1 cellular context compared by ENCODE assay signal in the genomic region with DNA sequence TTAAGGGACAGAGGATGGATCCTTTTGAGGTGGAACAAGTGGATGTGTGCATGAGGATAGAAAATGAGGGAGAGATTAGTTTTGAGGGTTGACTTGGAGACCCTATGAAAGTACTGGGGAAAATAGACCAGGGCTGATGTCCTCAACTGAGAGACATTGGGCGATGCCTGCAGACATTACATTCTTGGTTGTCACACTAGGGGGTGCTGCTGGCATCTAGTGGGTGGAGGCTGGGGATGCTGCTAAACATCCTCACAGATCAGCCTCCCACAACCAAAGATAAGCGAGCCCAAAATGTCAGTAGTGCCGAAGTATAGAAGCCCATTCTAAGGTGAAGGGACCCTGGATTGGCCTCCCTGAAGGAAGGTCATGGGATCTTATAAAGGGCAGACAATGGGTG.
TF ChIP-seq lines count a peak whose summit lies in the region.

No MANE protein-coding gene starts in this region.

TF ChIP-seq in HepG2, 621 proteins besides CTCF, POLR2A, EP300 and RAD21:
- no peak for TF ChIP-seq ZKSCAN1 (IDR thresholded peaks at IDR 0.05; ENCODE audit: low read length)
- TF ChIP-seq ZNF777 (CRISPR knock-in tag; IDR thresholded peaks at IDR 0.05): no peak
- no peak for TF ChIP-seq PRPF4 (IDR thresholded peaks at IDR 0.05; ENCODE audit: low read depth, low read length, poor library complexity, severe bottlenecking)
- TF ChIP-seq, protein P1, sequence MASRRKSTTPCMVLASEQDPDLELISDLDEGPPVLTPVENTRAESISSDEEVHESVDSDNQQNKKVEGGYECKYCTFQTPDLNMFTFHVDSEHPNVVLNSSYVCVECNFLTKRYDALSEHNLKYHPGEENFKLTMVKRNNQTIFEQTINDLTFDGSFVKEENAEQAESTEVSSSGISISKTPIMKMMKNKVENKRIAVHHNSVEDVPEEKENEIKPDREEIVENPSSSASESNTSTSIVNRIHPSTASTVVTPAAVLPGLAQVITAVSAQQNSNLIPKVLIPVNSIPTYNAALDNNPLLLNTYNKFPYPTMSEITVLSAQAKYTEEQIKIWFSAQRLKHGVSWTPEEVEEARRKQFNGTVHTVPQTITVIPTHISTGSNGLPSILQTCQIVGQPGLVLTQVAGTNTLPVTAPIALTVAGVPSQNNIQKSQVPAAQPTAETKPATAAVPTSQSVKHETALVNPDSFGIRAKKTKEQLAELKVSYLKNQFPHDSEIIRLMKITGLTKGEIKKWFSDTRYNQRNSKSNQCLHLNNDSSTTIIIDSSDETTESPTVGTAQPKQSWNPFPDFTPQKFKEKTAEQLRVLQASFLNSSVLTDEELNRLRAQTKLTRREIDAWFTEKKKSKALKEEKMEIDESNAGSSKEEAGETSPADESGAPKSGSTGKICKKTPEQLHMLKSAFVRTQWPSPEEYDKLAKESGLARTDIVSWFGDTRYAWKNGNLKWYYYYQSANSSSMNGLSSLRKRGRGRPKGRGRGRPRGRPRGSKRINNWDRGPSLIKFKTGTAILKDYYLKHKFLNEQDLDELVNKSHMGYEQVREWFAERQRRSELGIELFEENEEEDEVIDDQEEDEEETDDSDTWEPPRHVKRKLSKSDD (CRISPR knock-in tag; IDR thresholded peaks at IDR 0.05; ENCODE audit: low read depth): no peak
- TF ChIP-seq, protein P2, sequence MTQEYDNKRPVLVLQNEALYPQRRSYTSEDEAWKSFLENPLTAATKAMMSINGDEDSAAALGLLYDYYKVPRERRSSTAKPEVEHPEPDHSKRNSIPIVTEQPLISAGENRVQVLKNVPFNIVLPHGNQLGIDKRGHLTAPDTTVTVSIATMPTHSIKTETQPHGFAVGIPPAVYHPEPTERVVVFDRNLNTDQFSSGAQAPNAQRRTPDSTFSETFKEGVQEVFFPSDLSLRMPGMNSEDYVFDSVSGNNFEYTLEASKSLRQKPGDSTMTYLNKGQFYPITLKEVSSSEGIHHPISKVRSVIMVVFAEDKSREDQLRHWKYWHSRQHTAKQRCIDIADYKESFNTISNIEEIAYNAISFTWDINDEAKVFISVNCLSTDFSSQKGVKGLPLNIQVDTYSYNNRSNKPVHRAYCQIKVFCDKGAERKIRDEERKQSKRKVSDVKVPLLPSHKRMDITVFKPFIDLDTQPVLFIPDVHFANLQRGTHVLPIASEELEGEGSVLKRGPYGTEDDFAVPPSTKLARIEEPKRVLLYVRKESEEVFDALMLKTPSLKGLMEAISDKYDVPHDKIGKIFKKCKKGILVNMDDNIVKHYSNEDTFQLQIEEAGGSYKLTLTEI (CRISPR knock-in tag; conservative IDR thresholded peaks at IDR 0.05): no peak
- TF ChIP-seq DNMT3B (CRISPR knock-in tag; conservative IDR thresholded peaks at IDR 0.05): no peak
- TF ChIP-seq, protein P3, sequence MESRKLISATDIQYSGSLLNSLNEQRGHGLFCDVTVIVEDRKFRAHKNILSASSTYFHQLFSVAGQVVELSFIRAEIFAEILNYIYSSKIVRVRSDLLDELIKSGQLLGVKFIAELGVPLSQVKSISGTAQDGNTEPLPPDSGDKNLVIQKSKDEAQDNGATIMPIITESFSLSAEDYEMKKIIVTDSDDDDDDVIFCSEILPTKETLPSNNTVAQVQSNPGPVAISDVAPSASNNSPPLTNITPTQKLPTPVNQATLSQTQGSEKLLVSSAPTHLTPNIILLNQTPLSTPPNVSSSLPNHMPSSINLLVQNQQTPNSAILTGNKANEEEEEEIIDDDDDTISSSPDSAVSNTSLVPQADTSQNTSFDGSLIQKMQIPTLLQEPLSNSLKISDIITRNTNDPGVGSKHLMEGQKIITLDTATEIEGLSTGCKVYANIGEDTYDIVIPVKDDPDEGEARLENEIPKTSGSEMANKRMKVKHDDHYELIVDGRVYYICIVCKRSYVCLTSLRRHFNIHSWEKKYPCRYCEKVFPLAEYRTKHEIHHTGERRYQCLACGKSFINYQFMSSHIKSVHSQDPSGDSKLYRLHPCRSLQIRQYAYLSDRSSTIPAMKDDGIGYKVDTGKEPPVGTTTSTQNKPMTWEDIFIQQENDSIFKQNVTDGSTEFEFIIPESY (CRISPR knock-in tag; IDR thresholded peaks at IDR 0.05): no peak
- TF ChIP-seq, protein P4, sequence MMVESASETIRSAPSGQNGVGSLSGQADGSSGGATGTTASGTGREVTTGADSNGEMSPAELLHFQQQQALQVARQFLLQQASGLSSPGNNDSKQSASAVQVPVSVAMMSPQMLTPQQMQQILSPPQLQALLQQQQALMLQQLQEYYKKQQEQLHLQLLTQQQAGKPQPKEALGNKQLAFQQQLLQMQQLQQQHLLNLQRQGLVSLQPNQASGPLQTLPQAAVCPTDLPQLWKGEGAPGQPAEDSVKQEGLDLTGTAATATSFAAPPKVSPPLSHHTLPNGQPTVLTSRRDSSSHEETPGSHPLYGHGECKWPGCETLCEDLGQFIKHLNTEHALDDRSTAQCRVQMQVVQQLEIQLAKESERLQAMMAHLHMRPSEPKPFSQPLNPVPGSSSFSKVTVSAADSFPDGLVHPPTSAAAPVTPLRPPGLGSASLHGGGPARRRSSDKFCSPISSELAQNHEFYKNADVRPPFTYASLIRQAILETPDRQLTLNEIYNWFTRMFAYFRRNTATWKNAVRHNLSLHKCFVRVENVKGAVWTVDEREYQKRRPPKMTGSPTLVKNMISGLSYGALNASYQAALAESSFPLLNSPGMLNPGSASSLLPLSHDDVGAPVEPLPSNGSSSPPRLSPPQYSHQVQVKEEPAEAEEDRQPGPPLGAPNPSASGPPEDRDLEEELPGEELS (CRISPR knock-in tag; IDR thresholded peaks at IDR 0.05): no peak
- no peak for TF ChIP-seq ZNF235 (CRISPR knock-in tag; IDR thresholded peaks at IDR 0.05; ENCODE audit: borderline replicate concordance)
- TF ChIP-seq, protein P5, sequence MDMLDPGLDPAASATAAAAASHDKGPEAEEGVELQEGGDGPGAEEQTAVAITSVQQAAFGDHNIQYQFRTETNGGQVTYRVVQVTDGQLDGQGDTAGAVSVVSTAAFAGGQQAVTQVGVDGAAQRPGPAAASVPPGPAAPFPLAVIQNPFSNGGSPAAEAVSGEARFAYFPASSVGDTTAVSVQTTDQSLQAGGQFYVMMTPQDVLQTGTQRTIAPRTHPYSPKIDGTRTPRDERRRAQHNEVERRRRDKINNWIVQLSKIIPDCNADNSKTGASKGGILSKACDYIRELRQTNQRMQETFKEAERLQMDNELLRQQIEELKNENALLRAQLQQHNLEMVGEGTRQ (IDR thresholded peaks at IDR 0.05; ENCODE audit: low read depth, low read length): no peak
- TF ChIP-seq, protein P5 (CRISPR knock-in tag; IDR thresholded peaks at IDR 0.05; ENCODE audit: borderline replicate concordance): no peak
- TF ChIP-seq GATA4 (IDR thresholded peaks at IDR 0.05; ENCODE audit: borderline replicate concordance, low read depth): no peak
- TF ChIP-seq, protein P6, sequence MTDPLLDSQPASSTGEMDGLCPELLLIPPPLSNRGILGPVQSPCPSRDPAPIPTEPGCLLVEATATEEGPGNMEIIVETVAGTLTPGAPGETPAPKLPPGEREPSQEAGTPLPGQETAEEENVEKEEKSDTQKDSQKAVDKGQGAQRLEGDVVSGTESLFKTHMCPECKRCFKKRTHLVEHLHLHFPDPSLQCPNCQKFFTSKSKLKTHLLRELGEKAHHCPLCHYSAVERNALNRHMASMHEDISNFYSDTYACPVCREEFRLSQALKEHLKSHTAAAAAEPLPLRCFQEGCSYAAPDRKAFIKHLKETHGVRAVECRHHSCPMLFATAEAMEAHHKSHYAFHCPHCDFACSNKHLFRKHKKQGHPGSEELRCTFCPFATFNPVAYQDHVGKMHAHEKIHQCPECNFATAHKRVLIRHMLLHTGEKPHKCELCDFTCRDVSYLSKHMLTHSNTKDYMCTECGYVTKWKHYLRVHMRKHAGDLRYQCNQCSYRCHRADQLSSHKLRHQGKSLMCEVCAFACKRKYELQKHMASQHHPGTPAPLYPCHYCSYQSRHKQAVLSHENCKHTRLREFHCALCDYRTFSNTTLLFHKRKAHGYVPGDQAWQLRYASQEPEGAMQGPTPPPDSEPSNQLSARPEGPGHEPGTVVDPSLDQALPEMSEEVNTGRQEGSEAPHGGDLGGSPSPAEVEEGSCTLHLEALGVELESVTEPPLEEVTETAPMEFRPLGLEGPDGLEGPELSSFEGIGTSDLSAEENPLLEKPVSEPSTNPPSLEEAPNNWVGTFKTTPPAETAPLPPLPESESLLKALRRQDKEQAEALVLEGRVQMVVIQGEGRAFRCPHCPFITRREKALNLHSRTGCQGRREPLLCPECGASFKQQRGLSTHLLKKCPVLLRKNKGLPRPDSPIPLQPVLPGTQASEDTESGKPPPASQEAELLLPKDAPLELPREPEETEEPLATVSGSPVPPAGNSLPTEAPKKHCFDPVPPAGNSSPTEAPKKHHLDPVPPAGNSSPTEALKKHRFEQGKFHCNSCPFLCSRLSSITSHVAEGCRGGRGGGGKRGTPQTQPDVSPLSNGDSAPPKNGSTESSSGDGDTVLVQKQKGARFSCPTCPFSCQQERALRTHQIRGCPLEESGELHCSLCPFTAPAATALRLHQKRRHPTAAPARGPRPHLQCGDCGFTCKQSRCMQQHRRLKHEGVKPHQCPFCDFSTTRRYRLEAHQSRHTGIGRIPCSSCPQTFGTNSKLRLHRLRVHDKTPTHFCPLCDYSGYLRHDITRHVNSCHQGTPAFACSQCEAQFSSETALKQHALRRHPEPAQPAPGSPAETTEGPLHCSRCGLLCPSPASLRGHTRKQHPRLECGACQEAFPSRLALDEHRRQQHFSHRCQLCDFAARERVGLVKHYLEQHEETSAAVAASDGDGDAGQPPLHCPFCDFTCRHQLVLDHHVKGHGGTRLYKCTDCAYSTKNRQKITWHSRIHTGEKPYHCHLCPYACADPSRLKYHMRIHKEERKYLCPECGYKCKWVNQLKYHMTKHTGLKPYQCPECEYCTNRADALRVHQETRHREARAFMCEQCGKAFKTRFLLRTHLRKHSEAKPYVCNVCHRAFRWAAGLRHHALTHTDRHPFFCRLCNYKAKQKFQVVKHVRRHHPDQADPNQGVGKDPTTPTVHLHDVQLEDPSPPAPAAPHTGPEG (CRISPR knock-in tag; IDR thresholded peaks at IDR 0.05): no peak
- TF ChIP-seq NR2F1 (CRISPR knock-in tag; IDR thresholded peaks at IDR 0.05): no peak
- TF ChIP-seq, protein P7, sequence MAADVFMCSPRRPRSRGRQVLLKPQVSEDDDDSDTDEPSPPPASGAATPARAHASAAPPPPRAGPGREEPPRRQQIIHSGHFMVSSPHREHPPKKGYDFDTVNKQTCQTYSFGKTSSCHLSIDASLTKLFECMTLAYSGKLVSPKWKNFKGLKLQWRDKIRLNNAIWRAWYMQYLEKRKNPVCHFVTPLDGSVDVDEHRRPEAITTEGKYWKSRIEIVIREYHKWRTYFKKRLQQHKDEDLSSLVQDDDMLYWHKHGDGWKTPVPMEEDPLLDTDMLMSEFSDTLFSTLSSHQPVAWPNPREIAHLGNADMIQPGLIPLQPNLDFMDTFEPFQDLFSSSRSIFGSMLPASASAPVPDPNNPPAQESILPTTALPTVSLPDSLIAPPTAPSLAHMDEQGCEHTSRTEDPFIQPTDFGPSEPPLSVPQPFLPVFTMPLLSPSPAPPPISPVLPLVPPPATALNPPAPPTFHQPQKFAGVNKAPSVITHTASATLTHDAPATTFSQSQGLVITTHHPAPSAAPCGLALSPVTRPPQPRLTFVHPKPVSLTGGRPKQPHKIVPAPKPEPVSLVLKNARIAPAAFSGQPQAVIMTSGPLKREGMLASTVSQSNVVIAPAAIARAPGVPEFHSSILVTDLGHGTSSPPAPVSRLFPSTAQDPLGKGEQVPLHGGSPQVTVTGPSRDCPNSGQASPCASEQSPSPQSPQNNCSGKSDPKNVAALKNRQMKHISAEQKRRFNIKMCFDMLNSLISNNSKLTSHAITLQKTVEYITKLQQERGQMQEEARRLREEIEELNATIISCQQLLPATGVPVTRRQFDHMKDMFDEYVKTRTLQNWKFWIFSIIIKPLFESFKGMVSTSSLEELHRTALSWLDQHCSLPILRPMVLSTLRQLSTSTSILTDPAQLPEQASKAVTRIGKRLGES (CRISPR knock-in tag; IDR thresholded peaks at IDR 0.05; ENCODE audit: borderline replicate concordance): no peak
- no peak for TF ChIP-seq ZNF446 (CRISPR knock-in tag; IDR thresholded peaks at IDR 0.05)
- no peak for TF ChIP-seq ZNF263 (CRISPR knock-in tag; IDR thresholded peaks at IDR 0.05)
- no peak for TF ChIP-seq ATM (IDR thresholded peaks at IDR 0.05; ENCODE audit: borderline replicate concordance)
